Comparison of ENCODE assay signal across 21 cellular contexts in genomic region chr5:115695290-115695689, GRCh38.
"Had no signal": no experiment of that assay in that cellular context is flagged by ENCODE, and none has a peak within 500 bp of the region (broad histone marks: within the 10 kb centered on the region; RNA-seq: fewer than 3 reads in every experiment).

No MANE protein-coding gene starts in this region.

- DNase-seq: KBM-7, MG63, NCI-H1092, NCI-H1436, NCI-H1694, NCI-H1930, NCI-H2081, NCI-H2107, NCI-H2227 treated with DMSO at 0.1 percent for 48 hours, NCI-H524, NCI-H526 treated with DMSO at 0.1 percent for 48 hours, NCI-H748 treated with DMSO at 0.1 percent for 48 hours, PC-3, Peyer's patch, SHP77 treated with DMSO at 0.1 percent for 48 hours, SJCRH30, T-helper 1 cell, T-helper 17 cell had no signal

- H3K36me3 ChIP-seq: MG63, Peyer's patch, SJCRH30 had no signal

- H3K27ac ChIP-seq: Peyer's patch, SJCRH30 had no signal

- H3K27ac Mint-ChIP-seq: IgD-negative memory B cell, T-helper 17 cell had no signal

- H3K4me3 ChIP-seq: MG63, Peyer's patch, SJCRH30 had no signal

- H3K27me3 ChIP-seq: Peyer's patch, SJCRH30 had no signal

- H3K36me3 Mint-ChIP-seq: IgD-negative memory B cell had no signal

- H3K9me3 ChIP-seq: MG63, Peyer's patch, SJCRH30 had no signal

- H3K4me1 Mint-ChIP-seq: IgD-negative memory B cell, T-helper 17 cell had no signal

- H3K4me1 ChIP-seq: Peyer's patch, SJCRH30 had no signal

- ATAC-seq: PC-3, Right ventricle myocardium inferior, SK-N-SH treated with all-trans-retinoic acid at 6 μM for 48 hours, T-helper 17 cell had no signal

- H3K4me3 Mint-ChIP-seq: IgD-negative memory B cell, T-helper 17 cell had no signal
